8 cellular contexts compared by ENCODE assay signal in genomic region chr17:75289122-75289831, GRCh38. TPM values are rescaled to one million over a fixed set of nuclear protein-coding genes. Genes with fewer than 3 reads are reported as not detected.
DNase-seq lines count a peak whose midpoint lies in the region; ATAC-seq and TF ChIP-seq lines count a peak whose summit lies in the region.

Gene SLC25A19, minus strand, starts transcription at chr17:75289433. Its CDS starts 2,669 bp downstream, at chr17:75286764.

- H3K4me2 ChIP-seq in PC-9 = peak within 1 kb of the TSS; percentile 90

- H3K4me1 ChIP-seq in PC-9 (replicated peaks; ENCODE audit: insufficient read depth) = peaks cover 4% of the 10 kb centered on the region
- H3K4me1 ChIP-seq in mucosa of rectum (ENCODE audit: control insufficient read depth in 2 of 2, insufficient read depth in 2 of 2, low read length in 2 of 2) = peaks cover 8% of the 10 kb centered on the region in 2 donors

- H3K9me3 ChIP-seq in PC-9 (ENCODE audit: insufficient read depth, low read depth) (no peaks in the 10 kb centered on the region), mucosa of rectum (ENCODE audit: control insufficient read depth in 2 of 2, low read length in 2 of 2) (no peaks in the 10 kb centered on the region)

- peaks cover 15% of the 10 kb centered on the region for H3K79me2 ChIP-seq in PC-9 (ENCODE audit: low read depth)

- H3F3A ChIP-seq in PC-9 (ENCODE audit: insufficient read depth, low read depth) = 0 out of 2 replicates have a peak, but pooled peaks cover 5% of the 10 kb centered on the region

- DNase-seq in DMS53 treated with DMSO at 0.1 percent for 48 hours (lab: John Stamatoyannopoulos, UW; ENCODE audit: unreplicated experiment) = peak; percentile 98
- peak; percentile 99 for DNase-seq in Jurkat, Clone E6-1 (ENCODE audit: low read depth, low spot score)
- DNase-seq in PC-9 = peak; percentile 97
- peak; percentile 92 for DNase-seq in activated T-cell treated with anti-CD3 and anti-CD28 coated beads, Interleukin-2, amount 50 U/mL, for 1 hour
- DNase-seq in epithelial cell of proximal tubule (ENCODE audit: low read depth) = peak; percentile 80
- DNase-seq in stimulated activated CD8-positive, alpha-beta memory T cell treated with anti-CD3 and anti-CD28 coated beads, Interleukin-4, amount 100 ng/mL, for 48 hours = peak; percentile 97

- H3K9me2 ChIP-seq in PC-9 (ENCODE audit: insufficient read depth) = no peaks in the 10 kb centered on the region

- peak within 1 kb of the TSS; percentile 95 for H2AFZ ChIP-seq in PC-9

- TF ChIP-seq CTCF in PC-9 (conservative IDR thresholded peaks at IDR 0.05) (no peak), epithelial cell of proximal tubule (conservative IDR thresholded peaks at IDR 0.05; ENCODE audit: low read depth, low read length) (no peak)

- CTCF ChIA-PET in PC-9 (lab: Charles Lee) = interaction anchor here (0.6 to 1.7 kb wide), 8 partner anchors 11 to 236 kb away, joined by 3 to 15 read pairs (median 4); partner anchors contain the start of genes GGA3, GRB2 and MIF4GD

- intact Hi-C loops in PC-9 (cut with micrococcal nuclease; ENCODE audit: unreplicated experiment) = loop anchor here (1.0 kb wide), 2 partner anchors 19 to 116 kb away; partner anchors contain the start of gene GRB2

- ATAC-seq in GM21619 (IDR thresholded peaks at IDR 0.05; ENCODE audit: unreplicated experiment) = peak; percentile 88

- H3K36me3 ChIP-seq in PC-9 (ENCODE audit: low read depth) = no peaks in the 10 kb centered on the region
- H3K36me3 ChIP-seq in mucosa of rectum (ENCODE audit: control insufficient read depth in 2 of 2, insufficient read depth in 2 of 2, low read length in 2 of 2) = peaks cover 12 to 16% of the 10 kb centered on the region in 2 donors

- no peaks in the 10 kb centered on the region for H3K27me3 ChIP-seq in PC-9 (ENCODE audit: insufficient read depth, low read depth)
- H3K27me3 ChIP-seq in mucosa of rectum (ENCODE audit: control insufficient read depth in 2 of 2, insufficient read depth in 2 of 2, low read length in 2 of 2) = no peaks in the 10 kb centered on the region

- H3K27ac ChIP-seq in PC-9 (peak within 1 kb of the TSS; percentile 48), mucosa of rectum (ENCODE audit: low read depth in 2 of 2, low read length in 2 of 2) (peak within 1 kb of the TSS; percentile 93 to 96)

- H4K20me1 ChIP-seq in PC-9 (ENCODE audit: insufficient read depth) = no peaks in the 10 kb centered on the region

- peak within 1 kb of the TSS; percentile 93 for H3K4me3 ChIP-seq in Jurkat, Clone E6-1 (ENCODE audit: low read length)
- H3K4me3 ChIP-seq in PC-9 = peak within 1 kb of the TSS; percentile 65
- H3K4me3 ChIP-seq in epithelial cell of proximal tubule (ENCODE audit: low read depth, low read length) = peak within 1 kb of the TSS; percentile 98
- H3K4me3 ChIP-seq in mucosa of rectum (ENCODE audit: low read length in 2 of 2) = peak within 1 kb of the TSS; percentile 83 to 94

- POLR2A ChIA-PET in PC-9 (lab: Charles Lee; ENCODE audit: unreplicated experiment) = interaction anchor here (0.6 to 1.2 kb wide), 9 partner anchors 12 to 917 kb away, joined by 3 to 9 read pairs (median 3); partner anchors contain the start of genes GRB2, MIF4GD and WBP2

- no TSS peak for BruUV-seq in PC-9 (replicated peaks; lab: Mats Ljungman, UMichigan)

- peak within 1 kb of the TSS; percentile 78 to 88 for H3K9ac ChIP-seq in mucosa of rectum (ENCODE audit: low read depth in 1 of 2, low read length in 2 of 2)

RNA-seq across cellular contexts. Expression of gene SLC25A19, which starts in this region (rescaled TPM):
- polyA plus RNA-seq in Jurkat, Clone E6-1 (2012; ENCODE audit: insufficient read depth, insufficient read length) = 68.9 TPM
- 18.7 and 19.4 TPM in 2 replicates for total RNA-seq in PC-9 (2021)
- total RNA-seq in epithelial cell of proximal tubule = 10.5 and 25.7 TPM in 2 replicates

Comparison
In these comparisons a context has a peak if more than half of its experiments do, and no peak if none do; other contexts are left out.
1. Peak in every context shown above with its lines: DNase-seq, ATAC-seq, H3K4me3 ChIP-seq and H3K27ac ChIP-seq.